ENCODE assay signal across 1 cellular context in the genomic region with DNA sequence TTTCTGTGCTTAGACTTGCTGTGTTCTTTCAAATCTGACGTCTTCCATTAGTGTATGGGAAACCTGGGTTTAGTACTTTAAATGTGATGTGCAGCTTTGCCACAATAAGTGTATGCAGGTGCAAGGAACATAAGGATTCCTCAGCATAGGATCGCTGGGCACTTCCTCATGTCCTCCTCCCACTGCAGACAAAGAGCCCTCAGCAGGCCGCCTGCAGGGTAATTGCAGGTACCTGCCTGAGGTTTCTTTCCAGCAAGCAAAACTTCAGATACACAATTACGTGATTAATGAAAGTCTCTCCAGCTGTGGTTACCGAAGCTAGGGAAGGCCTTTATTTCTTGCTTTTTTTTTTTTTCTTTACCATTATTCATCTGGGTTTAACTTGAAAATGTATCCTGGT.
TF ChIP-seq lines count a peak whose summit lies in the region.

No MANE protein-coding gene starts in this region.

TF ChIP-seq in SK-N-SH, 30 proteins besides CTCF, POLR2A, EP300 and RAD21:
- TF ChIP-seq, protein P1, sequence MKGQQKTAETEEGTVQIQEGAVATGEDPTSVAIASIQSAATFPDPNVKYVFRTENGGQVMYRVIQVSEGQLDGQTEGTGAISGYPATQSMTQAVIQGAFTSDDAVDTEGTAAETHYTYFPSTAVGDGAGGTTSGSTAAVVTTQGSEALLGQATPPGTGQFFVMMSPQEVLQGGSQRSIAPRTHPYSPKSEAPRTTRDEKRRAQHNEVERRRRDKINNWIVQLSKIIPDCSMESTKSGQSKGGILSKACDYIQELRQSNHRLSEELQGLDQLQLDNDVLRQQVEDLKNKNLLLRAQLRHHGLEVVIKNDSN (IDR thresholded peaks at IDR 0.05; ENCODE audit: borderline replicate concordance, low read depth): no peak
